Comparison of ENCODE assay signal across 20 cellular contexts in the genomic region with DNA sequence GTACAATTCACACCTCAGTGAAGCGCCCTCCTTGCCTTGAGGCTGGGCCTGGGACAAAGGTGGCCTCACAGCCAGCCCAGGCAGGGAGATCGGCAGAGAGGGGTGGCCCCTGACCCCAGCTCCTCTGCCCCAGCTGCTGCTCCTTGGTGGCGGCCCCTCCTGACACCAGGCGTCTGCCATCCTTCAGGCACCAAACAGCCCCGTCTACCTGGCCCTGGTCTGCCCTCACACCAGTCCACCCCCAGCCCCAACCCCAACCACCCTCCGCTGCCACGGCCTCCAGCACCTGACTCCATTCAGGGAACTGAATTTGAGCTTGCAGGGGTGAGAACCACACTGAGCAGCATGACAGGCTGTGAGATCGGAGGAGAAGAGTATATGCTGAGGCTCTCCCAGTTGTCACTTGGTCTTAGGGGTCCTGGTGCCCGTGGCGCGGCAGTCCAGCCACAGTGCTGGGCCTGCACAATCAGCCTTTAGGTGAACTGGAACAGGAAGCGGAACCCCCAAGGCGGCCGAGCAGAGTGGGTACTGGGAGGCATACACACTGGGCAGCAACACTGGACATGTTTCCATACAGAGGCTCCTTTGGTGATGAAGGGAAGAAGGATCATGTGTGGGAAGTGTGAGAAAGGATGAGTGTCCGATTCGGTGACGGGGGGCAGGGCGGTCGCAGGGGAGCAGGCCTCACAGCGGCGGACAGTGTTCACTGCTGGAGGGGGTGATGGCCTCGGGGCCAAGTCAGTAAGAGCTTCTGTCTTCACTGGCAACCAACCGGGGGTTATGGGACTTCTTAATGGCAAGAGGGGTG. TPM values are rescaled to one million over a fixed set of nuclear protein-coding genes. Genes with fewer than 3 reads are reported as not detected.
A peak's percentile ranks its signal among the peaks of the same experiment; 100 is the strongest.
DNase-seq lines count a peak whose midpoint lies in the region; ATAC-seq and TF ChIP-seq lines count a peak whose summit lies in the region.
"Had no signal": no experiment of that assay in that cellular context is flagged by ENCODE, and none has a peak within 500 bp of the region (broad histone marks: within the 10 kb centered on the region; RNA-seq: fewer than 3 reads in every experiment).

No MANE protein-coding gene starts in this region.

- no peaks in the 10 kb centered on the region for H3K27me3 Mint-ChIP-seq in chondrocyte (ENCODE audit: low read depth)
- no peaks in the 10 kb centered on the region for H3K27me3 Mint-ChIP-seq in naive thymus-derived CD4-positive, alpha-beta T cell
- H3K27me3 Mint-ChIP-seq in HFFc6 (ENCODE audit: insufficient read depth) = peaks cover 9% of the 10 kb centered on the region
- H3K27me3 Mint-ChIP-seq: activated B cell treated with CpG ODN at 0.5 μM for 24 hours; activated CD8-positive, alpha-beta T cell treated with anti-CD3 and anti-CD28 coated beads for 36 hours had no signal

- H3K36me3 ChIP-seq in naive thymus-derived CD4-positive, alpha-beta T cell (ENCODE audit: control insufficient read depth in 2 of 3, insufficient read depth in 3 of 3, low read length in 3 of 3) = peaks cover 0 to 66% (median 0%) of the 10 kb centered on the region in 3 experiments
- H3K36me3 ChIP-seq in body of pancreas (replicated peaks in 1 of 2; ENCODE audit: insufficient read depth in 1 of 2, low read depth in 2 of 2) = peaks cover 0 to 23% of the 10 kb centered on the region in 2 donors

- DNase-seq in RWPE1 (ENCODE audit: low spot score) = no peak
- peak; percentile 71 for DNase-seq in chondrocyte (ENCODE audit: low spot score)
- DNase-seq in naive thymus-derived CD4-positive, alpha-beta T cell = no peak
- DNase-seq in HFFc6 = no peak
- DNase-seq in body of pancreas = no peak
- DNase-seq: activated B cell treated with CpG ODN at 0.5 μM for 24 hours; activated CD8-positive, alpha-beta T cell treated with anti-CD3 and anti-CD28 coated beads for 36 hours; activated T-cell treated with anti-CD3 and anti-CD28 coated beads, Interleukin-2, amount 50 U/mL, for 4 hours; AML-193; Caco-2; cortex of kidney; foreskin keratinocyte; GOT3; islet precursor cell; NCI-H748 treated with DMSO at 0.1 percent for 48 hours; SJCRH30 had no signal

- no peaks in the 10 kb centered on the region for H3K9me3 ChIP-seq in naive thymus-derived CD4-positive, alpha-beta T cell (ENCODE audit: control insufficient read depth in 2 of 3, low read length in 3 of 3)
- no peaks in the 10 kb centered on the region for H3K9me3 ChIP-seq in body of pancreas
- H3K9me3 ChIP-seq: Caco-2, SJCRH30 had no signal

- no peaks in the 10 kb centered on the region for H3K4me1 ChIP-seq in naive thymus-derived CD4-positive, alpha-beta T cell (ENCODE audit: control insufficient read depth in 2 of 2, insufficient read depth in 2 of 2, low read length in 2 of 2)
- H3K4me1 ChIP-seq in body of pancreas = peaks cover 20% of the 10 kb centered on the region
- H3K4me1 ChIP-seq: Caco-2, foreskin keratinocyte, SJCRH30 had no signal

- POLR2A ChIA-PET in RWPE1 (lab: Yijun Ruan, JAX; ENCODE audit: low non-redundant PET) = no interaction called here
- POLR2A ChIA-PET in naive thymus-derived CD4-positive, alpha-beta T cell (lab: Charles Lee) = no interaction called here

- WGBS in body of pancreas, 2 donors = 93% methylated on average over 21 to 23 of the region's 23 CpGs

- no peak for TF ChIP-seq POLR2A in body of pancreas (IDR thresholded peaks at IDR 0.05)

- H3K4me3 ChIP-seq in naive thymus-derived CD4-positive, alpha-beta T cell (ENCODE audit: low read length) = no peak overlapping the region
- no peak overlapping the region for H3K4me3 ChIP-seq in body of pancreas
- H3K4me3 ChIP-seq: SJCRH30 had no signal

- H3K27ac Mint-ChIP-seq in chondrocyte (ENCODE audit: unreplicated experiment) (no peak overlapping the region), HFFc6 (no peak overlapping the region)
- peak overlapping the region in 2 of 9 donors; percentile 38 to 68 for H3K27ac Mint-ChIP-seq in naive thymus-derived CD4-positive, alpha-beta T cell
- H3K27ac Mint-ChIP-seq: activated B cell treated with CpG ODN at 0.5 μM for 24 hours; activated CD8-positive, alpha-beta T cell treated with anti-CD3 and anti-CD28 coated beads for 36 hours; T-helper 2 cell treated with Interferon-gamma antibody and Interleukin-4, amounts not matched to agents 5 μg/mL and 100 μg/mL, for 36 hours had no signal

- H3K9me3 Mint-ChIP-seq in chondrocyte (ENCODE audit: low read depth) (no peaks in the 10 kb centered on the region), HFFc6 (no peaks in the 10 kb centered on the region)
- peaks cover 0 to 1% (median 0%) of the 10 kb centered on the region in 11 donors for H3K9me3 Mint-ChIP-seq in naive thymus-derived CD4-positive, alpha-beta T cell
- H3K9me3 Mint-ChIP-seq: activated B cell treated with CpG ODN at 0.5 μM for 24 hours; activated CD8-positive, alpha-beta T cell treated with anti-CD3 and anti-CD28 coated beads for 36 hours; activated naive CD4-positive, alpha-beta T cell treated with anti-CD3 and anti-CD28 coated beads, Interleukin-2, amount 50 U/mL, for 72 hours; activated T-cell treated with anti-CD3 and anti-CD28 coated beads, Interleukin-2, amount 50 U/mL, for 4 hours; T-helper 2 cell treated with Interferon-gamma antibody and Interleukin-4, amounts not matched to agents 5 μg/mL and 100 μg/mL, for 36 hours had no signal

- no peak overlapping the region for H3K4me3 Mint-ChIP-seq in chondrocyte (ENCODE audit: unreplicated experiment)
- no peak overlapping the region for H3K4me3 Mint-ChIP-seq in naive thymus-derived CD4-positive, alpha-beta T cell
- no peak overlapping the region for H3K4me3 Mint-ChIP-seq in HFFc6
- H3K4me3 Mint-ChIP-seq: activated B cell treated with CpG ODN at 0.5 μM for 24 hours; activated CD8-positive, alpha-beta T cell treated with anti-CD3 and anti-CD28 coated beads for 36 hours; activated T-cell treated with anti-CD3 and anti-CD28 coated beads, Interleukin-2, amount 50 U/mL, for 4 hours; T-helper 2 cell treated with Interferon-gamma antibody and Interleukin-4, amounts not matched to agents 5 μg/mL and 100 μg/mL, for 36 hours had no signal

- peak; percentile 19 for ATAC-seq in naive thymus-derived CD4-positive, alpha-beta T cell
- ATAC-seq in body of pancreas (no peak), GM18873 (IDR thresholded peaks at IDR 0.05; ENCODE audit: low FRiP score, unreplicated experiment) (no peak)
- ATAC-seq: activated CD8-positive, alpha-beta T cell treated with anti-CD3 and anti-CD28 coated beads for 36 hours; activated naive CD4-positive, alpha-beta T cell treated with anti-CD3 and anti-CD28 coated beads, Interleukin-2, amount 50 U/mL, for 72 hours; activated T-cell treated with anti-CD3 and anti-CD28 coated beads, Interleukin-2, amount 50 U/mL, for 4 hours had no signal

- H3K27ac ChIP-seq in RWPE1 (peak overlapping the region; percentile 49), temporal lobe (ENCODE audit: low read depth, low read length) (peak overlapping the region; percentile 78), body of pancreas (no peak overlapping the region)
- no peak overlapping the region for H3K27ac ChIP-seq in naive thymus-derived CD4-positive, alpha-beta T cell (ENCODE audit: low read depth, low read length)
- H3K27ac ChIP-seq: foreskin keratinocyte, SJCRH30 had no signal

- H3K27me3 ChIP-seq in naive thymus-derived CD4-positive, alpha-beta T cell (ENCODE audit: control insufficient read depth in 2 of 2, insufficient read depth in 2 of 2, low read length in 2 of 2) = no peaks in the 10 kb centered on the region
- H3K27me3 ChIP-seq in body of pancreas = no peaks in the 10 kb centered on the region
- H3K27me3 ChIP-seq: foreskin keratinocyte, SJCRH30 had no signal

- H3K36me3 Mint-ChIP-seq in chondrocyte (ENCODE audit: low read depth) (peaks cover 15% of the 10 kb centered on the region), HFFc6 (ENCODE audit: low read depth) (no peaks in the 10 kb centered on the region; the same call in 1 of the 2 replicates)
- H3K36me3 Mint-ChIP-seq in naive thymus-derived CD4-positive, alpha-beta T cell = peaks cover 0 to 24% (median 4%) of the 10 kb centered on the region in 5 donors
- H3K36me3 Mint-ChIP-seq: activated naive CD4-positive, alpha-beta T cell treated with anti-CD3 and anti-CD28 coated beads, Interleukin-2, amount 50 U/mL, for 72 hours had no signal

- peaks cover 7% of the 10 kb centered on the region for H3K4me1 Mint-ChIP-seq in chondrocyte (ENCODE audit: low read depth)
- peaks cover 0 to 6% (median 0%) of the 10 kb centered on the region in 7 donors for H3K4me1 Mint-ChIP-seq in naive thymus-derived CD4-positive, alpha-beta T cell
- peaks cover 12% of the 10 kb centered on the region; the same call in 1 of the 2 replicates for H3K4me1 Mint-ChIP-seq in HFFc6 (ENCODE audit: low read depth)
- H3K4me1 Mint-ChIP-seq: activated B cell treated with CpG ODN at 0.5 μM for 24 hours had no signal

- TF ChIP-seq CTCF in RWPE1 (conservative IDR thresholded peaks at IDR 0.05; ENCODE audit: low read depth) (no peak), chondrocyte (IDR thresholded peaks at IDR 0.05) (no peak), HFFc6 (IDR thresholded peaks at IDR 0.05) (no peak), body of pancreas (IDR thresholded peaks at IDR 0.05) (no peak)

- intact Hi-C loops in naive thymus-derived CD4-positive, alpha-beta T cell (cut with micrococcal nuclease) = no loop called here
- intact Hi-C loops in body of pancreas (cut with DNase I) = no loop called here

- CTCF ChIA-PET in RWPE1 (lab: Yijun Ruan, JAX) = interaction anchor here (1.1 kb wide), 1 partner anchor 176 kb away, joined by 3 read pairs; no protein-coding TSS in a partner anchor
- CTCF ChIA-PET in naive thymus-derived CD4-positive, alpha-beta T cell (lab: Charles Lee) = no interaction called here

RNA-seq across cellular contexts. Expression of a gene that starts 18.7 kb away (rescaled TPM):
- 68.6 to 84.3 TPM (median 68.6 TPM) in 3 replicates for total RNA-seq in chondrocyte
- 10 to 100 TPM in 4 of 5 experiments, 1 to 10 TPM in 1; 5.8 to 19.0 (median 16.8) TPM for total RNA-seq in naive thymus-derived CD4-positive, alpha-beta T cell
- 10 to 100 TPM in 1 of 2 donors, 1 to 10 TPM in 1; 8.9 to 15.6 TPM for polyA plus RNA-seq in naive thymus-derived CD4-positive, alpha-beta T cell
- 29.0 TPM for total RNA-seq in temporal lobe
- 10 to 100 TPM; 40.9 to 47.7 (median 42.1) TPM for total RNA-seq in HFFc6 (2021; fragmentation: NEBNext Ultra II Directional; extraction: Animal tissue kit (Norgen Biotek cat#: 25700))
- total RNA-seq in body of pancreas = 10 to 100 TPM; 32.9 to 82.4 TPM

RNA-seq across cellular contexts. Expression of a gene that starts 19.0 kb away (rescaled TPM):
- total RNA-seq in chondrocyte (3.4 to 9.9 TPM (median 6.6 TPM) in 3 replicates), temporal lobe (5.7 TPM), body of pancreas (1 to 10 TPM; 3.9 to 5.6 TPM)
- total RNA-seq in naive thymus-derived CD4-positive, alpha-beta T cell = 10 to 100 TPM in 4 of 5 experiments, 1 to 10 TPM in 1; 9.3 to 38.9 (median 15.9) TPM
- polyA plus RNA-seq in naive thymus-derived CD4-positive, alpha-beta T cell = 1 to 10 TPM; 5.1 to 5.7 TPM
- 10 to 100 TPM in 5 of 6 experiments, 1 to 10 TPM in 1; 7.3 to 15.7 (median 13.4) TPM for total RNA-seq in HFFc6 (2021; fragmentation: NEBNext Ultra II Directional; extraction: Animal tissue kit (Norgen Biotek cat#: 25700))

Comparison
In these comparisons a context has a peak if more than half of its experiments do, and no peak if none do; other contexts are left out.
1. H3K27ac ChIP-seq: peak in RWPE1 (single experiment) and temporal lobe (single experiment); none in naive thymus-derived CD4-positive, alpha-beta T cell (single experiment) and body of pancreas (0 of 4).